In genomic region chrX:86964321-86964720, GRCh38 we compare ENCODE assay signal across 27 cellular contexts.
"Had no signal": no experiment of that assay in that cellular context is flagged by ENCODE, and none has a peak within 500 bp of the region (broad histone marks: within the 10 kb centered on the region; RNA-seq: fewer than 3 reads in every experiment).

No MANE protein-coding gene starts in this region.

- ATAC-seq: stimulated activated effector memory CD8-positive, alpha-beta T cell treated with anti-CD3 and anti-CD28 coated beads, Interleukin-12 subunit alpha, Interleukin-12 subunit beta, amount 100 ng/mL, for 72 hours; stimulated activated memory B cell treated with anti-CD40 and anti-IgM and Interleukin-4, amounts not matched to agents 10 μg/mL and 1 μg/mL and 100 μg/mL, for 72 hours; stimulated activated naive B cell treated with anti-CD40 and anti-IgM and Interleukin-4, amounts not matched to agents 10 μg/mL and 1 μg/mL and 100 μg/mL, for 72 hours; stimulated activated naive CD8-positive, alpha-beta T cell treated with anti-CD3 and anti-CD28 coated beads, Interleukin-15, amount 100 ng/mL, for 72 hours; stimulated activated naive CD8-positive, alpha-beta T cell treated with anti-CD3 and anti-CD28 coated beads, Interleukin-15, Interleukin-2, amounts not matched to agents 100 U/mL and 50 U/mL, for 24 hours; upper lobe of right lung had no signal

- H3K27ac ChIP-seq: stomach, suprapubic skin, testis, thoracic aorta, thyroid gland, tibial artery, tibial nerve, transverse colon, upper lobe of left lung, upper lobe of right lung, uterus, vagina had no signal

- H3K4me1 ChIP-seq: stomach, suprapubic skin, testis, thyroid gland, tibial artery, tibial nerve, transverse colon, upper lobe of left lung, upper lobe of right lung, uterus, vagina had no signal

- DNase-seq: stimulated activated CD4-positive, alpha-beta T cell treated with anti-CD3 and anti-CD28 coated beads, Interleukin-2, amount 100 ng/mL, for 48 hours; stimulated activated CD4-positive, alpha-beta T cell treated with anti-CD3 and anti-CD28 coated beads, Interleukin-4, amount 100 ng/mL, for 1 hour; stimulated activated CD4-positive, alpha-beta T cell treated with anti-CD3 and anti-CD28 coated beads, Interleukin-4, amount 100 ng/mL, for 24 hours; stimulated activated CD4-positive, alpha-beta T cell treated with anti-CD3 and anti-CD28 coated beads, Interleukin-4, amount 100 ng/mL, for 4 hours; stimulated activated CD8-positive, alpha-beta memory T cell treated with anti-CD3 and anti-CD28 coated beads, Interleukin-4, amount 100 ng/mL, for 48 hours; stimulated activated naive B cell treated with anti-CD40 and anti-IgM and Interleukin-4, amounts not matched to agents 10 μg/mL and 1 μg/mL and 100 μg/mL, for 72 hours; stimulated activated naive CD4-positive, alpha-beta T cell; stimulated activated naive CD4-positive, alpha-beta T cell treated with Interleukin-2 at 50 U/mL for 16 hours; stimulated activated naive CD8-positive, alpha-beta T cell treated with anti-CD3 and anti-CD28 coated beads, Interleukin-15, amount 100 ng/mL, for 72 hours; stimulated activated naive CD8-positive, alpha-beta T cell treated with anti-CD3 and anti-CD28 coated beads, Interleukin-15, Interleukin-2, amounts not matched to agents 100 U/mL and 50 U/mL, for 24 hours; stomach; substantia nigra; testis; thyroid gland; tibial artery; transverse colon; trophoblast cell; upper lobe of left lung; upper lobe of right lung; uterus had no signal

- H3K4me3 ChIP-seq: stomach, suprapubic skin, testis, thoracic aorta, thyroid gland, tibial artery, tibial nerve, transverse colon, upper lobe of left lung, upper lobe of right lung, uterus, vagina had no signal

- H3K36me3 ChIP-seq: stomach, suprapubic skin, thoracic aorta, thyroid gland, tibial artery, tibial nerve, transverse colon, upper lobe of left lung, upper lobe of right lung, uterus, vagina had no signal

- H3K9me3 ChIP-seq: testis, thoracic aorta, thyroid gland, tibial artery, tibial nerve, transverse colon, upper lobe of left lung, upper lobe of right lung, uterus, vagina had no signal

- FAIRE-seq: urothelium cell line had no signal
